ENCODE assay signal across 8 cellular contexts in genomic region chr11:69444381-69445130, GRCh38. TPM values are rescaled to one million over a fixed set of nuclear protein-coding genes. Genes with fewer than 3 reads are reported as not detected.
DNase-seq lines count a peak whose midpoint lies in the region; ATAC-seq and TF ChIP-seq lines count a peak whose summit lies in the region.

No MANE protein-coding gene starts in this region.

- ATAC-seq in HG02571 (IDR thresholded peaks at IDR 0.05; ENCODE audit: unreplicated experiment): no peak
- no peak for ATAC-seq in HG03521 (IDR thresholded peaks at IDR 0.05; ENCODE audit: unreplicated experiment)

- H3K9ac ChIP-seq in BLaER1 treated with 17β-estradiol and CSF1 and Interleukin-3, amounts not matched to agents 10 nM and 100 nM: 0 out of 22 replicates have a peak overlapping the region, but pooled peaks of 1 of the 11 experiments have one; percentile 63

- DNase-seq in Peyer's patch: peak in 1 of 3 donors; percentile 58
- DNase-seq in fibroblast of mammary gland (ENCODE audit: low read depth): peak; percentile 93
- peak; percentile 92 for DNase-seq in osteoblast (ENCODE audit: insufficient read length, low spot score, missing footprints)
- no peak for DNase-seq in activated naive CD4-positive, alpha-beta T cell treated with anti-CD3 and anti-CD28 coated beads, Interleukin-2, amount 50 U/mL, for 16 hours
- no peak for DNase-seq in HAP-1 (ENCODE audit: low spot score in 2 of 2)

- no peak overlapping the region for H3K4me3 ChIP-seq in BLaER1 treated with 17β-estradiol and CSF1 and Interleukin-3, amounts not matched to agents 10 nM and 100 nM
- no peak overlapping the region for H3K4me3 ChIP-seq in Peyer's patch
- H3K4me3 ChIP-seq in fibroblast of mammary gland (ENCODE audit: control insufficient read depth, low read depth, low read length): peak overlapping the region; percentile 12
- peak overlapping the region; percentile 64 for H3K4me3 ChIP-seq in osteoblast (ENCODE audit: insufficient read depth, low read length)
- H3K4me3 ChIP-seq in HAP-1: no peak overlapping the region

- no peaks in the 10 kb centered on the region for H3K9me3 ChIP-seq in BLaER1 treated with 17β-estradiol and CSF1 and Interleukin-3, amounts not matched to agents 10 nM and 100 nM (replicated peaks in 1 of 11)
- H3K9me3 ChIP-seq in Peyer's patch (no peaks in the 10 kb centered on the region), osteoblast (ENCODE audit: low read depth, low read length) (no peaks in the 10 kb centered on the region), HAP-1 (no peaks in the 10 kb centered on the region)

- no peaks in the 10 kb centered on the region for H3K27me3 ChIP-seq in BLaER1 treated with 17β-estradiol and CSF1 and Interleukin-3, amounts not matched to agents 10 nM and 100 nM
- H3K27me3 ChIP-seq in Peyer's patch (no peaks in the 10 kb centered on the region), osteoblast (ENCODE audit: insufficient read depth, low read length) (no peaks in the 10 kb centered on the region), HAP-1 (ENCODE audit: low read depth) (no peaks in the 10 kb centered on the region)

- peak overlapping the region in 4 of 11 experiments; percentile 13 to 71 (median 62); a peak in 4 of 22 replicates for H3K27ac ChIP-seq in BLaER1 treated with 17β-estradiol and CSF1 and Interleukin-3, amounts not matched to agents 10 nM and 100 nM
- H3K27ac ChIP-seq in Peyer's patch (peak overlapping the region in 3 of 4 donors; percentile 70 to 81 (median 78)), osteoblast (ENCODE audit: low read depth, low read length) (peak overlapping the region; percentile 97)

- H3K79me2 ChIP-seq in osteoblast (ENCODE audit: insufficient read depth, low read length): no peaks in the 10 kb centered on the region

- in situ Hi-C loops in HAP-1 (cut with MboI; ENCODE audit: low sequenced_read_pairs): no loop called here

- H3K36me3 ChIP-seq in BLaER1 treated with 17β-estradiol and CSF1 and Interleukin-3, amounts not matched to agents 10 nM and 100 nM: no peaks in the 10 kb centered on the region
- H3K36me3 ChIP-seq in Peyer's patch (no peaks in the 10 kb centered on the region), osteoblast (ENCODE audit: insufficient read depth, low read length) (no peaks in the 10 kb centered on the region), HAP-1 (replicated peaks) (no peaks in the 10 kb centered on the region)

- peak overlapping the region; percentile 77 to 93 (median 83) for H3K4me2 ChIP-seq in BLaER1 treated with 17β-estradiol and CSF1 and Interleukin-3, amounts not matched to agents 10 nM and 100 nM
- H3K4me2 ChIP-seq in osteoblast (ENCODE audit: insufficient read depth, low read length): peak overlapping the region; percentile 79

- H2AFZ ChIP-seq in osteoblast (ENCODE audit: low read length): peak overlapping the region; percentile 32

- H3K4me1 ChIP-seq in BLaER1 treated with 17β-estradiol and CSF1 and Interleukin-3, amounts not matched to agents 10 nM and 100 nM: peaks cover 43 to 73% (median 53%) of the 10 kb centered on the region in 10 experiments
- H3K4me1 ChIP-seq in Peyer's patch (peaks cover 0 to 29% (median 6%) of the 10 kb centered on the region in 4 donors), osteoblast (ENCODE audit: insufficient read depth, low read length) (peaks cover 45% of the 10 kb centered on the region), HAP-1 (peaks cover 10% of the 10 kb centered on the region)

- H4K20me1 ChIP-seq in BLaER1 treated with 17β-estradiol and CSF1 and Interleukin-3, amounts not matched to agents 10 nM and 100 nM: peaks cover 0 to 3% (median 0%) of the 10 kb centered on the region in 11 experiments; a peak in 1 of 22 replicates
- H4K20me1 ChIP-seq in osteoblast (ENCODE audit: insufficient read depth, low read length): no peaks in the 10 kb centered on the region

- TF ChIP-seq CTCF in Peyer's patch (IDR thresholded peaks at IDR 0.05) (no peak), fibroblast of mammary gland (conservative IDR thresholded peaks at IDR 0.05; ENCODE audit: control insufficient read depth, insufficient read depth, low read depth, low read length) (peak; percentile 44), osteoblast (IDR thresholded peaks at IDR 0.05; ENCODE audit: extremely low read depth, low read depth, low read length) (peak; percentile 64)

- TF ChIP-seq POLR2A in Peyer's patch (IDR thresholded peaks at IDR 0.05): no peak

RNA-seq across cellular contexts. Expression of gene LINC01488, which starts 36.9 kb away (rescaled TPM):
- not detected for total RNA-seq in Peyer's patch
- total RNA-seq in osteoblast: not detected in 2 replicates

Comparison
In these comparisons a context has a peak if more than half of its experiments do, and no peak if none do; other contexts are left out.
1. H3K4me3 ChIP-seq: peak in fibroblast of mammary gland (single experiment) and osteoblast (single experiment); none in BLaER1 treated with 17β-estradiol and CSF1 and Interleukin-3, amounts not matched to agents 10 nM and 100 nM (0 of 10), Peyer's patch (0 of 4) and HAP-1 (single experiment).
2. DNase-seq: peak in fibroblast of mammary gland (single experiment) and osteoblast (single experiment); none in activated naive CD4-positive, alpha-beta T cell treated with anti-CD3 and anti-CD28 coated beads, Interleukin-2, amount 50 U/mL, for 16 hours (single experiment) and HAP-1 (0 of 2).
3. CTCF ChIP-seq: peak in fibroblast of mammary gland (single experiment) and osteoblast (single experiment); none in Peyer's patch (0 of 6).